In genomic region chr12:32679091-32679909, GRCh38 we compare ENCODE assay signal across 1 cellular context.
A peak's percentile ranks its signal among the peaks of the same experiment; 100 is the strongest.
TF ChIP-seq lines count a peak whose summit lies in the region.

TSS of gene DNM1L (plus strand) at chr12:32679301. CDS start at chr12:32679364, 63 bp downstream.

TF ChIP-seq in GM12878, 131 proteins besides CTCF, POLR2A, EP300 and RAD21 (continued from another document and continues in another):
- TF ChIP-seq RCOR1 (conservative IDR thresholded peaks at IDR 0.05; ENCODE audit: low read depth, low read length) (0 out of 2 replicates have a peak, but pooled peaks have one; percentile 72), E2F4 (IDR thresholded peaks at IDR 0.05; ENCODE audit: low read depth, low read length) (peak; percentile 47; the same call in 1 of the 2 replicates), SP1 (IDR thresholded peaks at IDR 0.05; ENCODE audit: low read depth, low read length) (peak; percentile 79), SMC3 (IDR thresholded peaks at IDR 0.05; ENCODE audit: borderline replicate concordance, low read length) (0 out of 2 replicates have a peak, but pooled peaks have one; percentile 9), POU2F2 (IDR thresholded peaks at IDR 0.05; ENCODE audit: borderline replicate concordance, low read depth, low read length) (no peak), NR2C2 (IDR thresholded peaks at IDR 0.05; ENCODE audit: borderline replicate concordance, control insufficient read depth, insufficient read length, low read depth) (no peak), CBX3 (IDR thresholded peaks at IDR 0.05; ENCODE audit: borderline replicate concordance, low read depth) (no peak), HDGF (IDR thresholded peaks at IDR 0.05) (peak; percentile 97), MYC (IDR thresholded peaks at IDR 0.05; ENCODE audit: insufficient read depth, insufficient read length, insufficient replicate concordance, low read length, severe bottlenecking) (no peak), CHD4 (IDR thresholded peaks at IDR 0.05) (no peak), BMI1 (IDR thresholded peaks at IDR 0.05; ENCODE audit: borderline replicate concordance) (no peak), PBX3 (IDR thresholded peaks at IDR 0.05; ENCODE audit: insufficient replicate concordance, low read depth, low read length) (no peak), MTA2 (IDR thresholded peaks at IDR 0.05; ENCODE audit: low read depth) (no peak), TCF12 (IDR thresholded peaks at IDR 0.05; ENCODE audit: low read depth, low read length) (no peak), POLR2AphosphoS5 (IDR thresholded peaks at IDR 0.05; ENCODE audit: low read length) (peak; percentile 93), HSF1 (IDR thresholded peaks at IDR 0.05; ENCODE audit: low read depth, low read length) (no peak), EED (IDR thresholded peaks at IDR 0.05; ENCODE audit: low read depth) (peak; percentile 26; the same call in 1 of the 2 replicates), MEF2A (IDR thresholded peaks at IDR 0.05; ENCODE audit: insufficient read depth, low read depth, low read length) (no peak), MLLT1 (IDR thresholded peaks at IDR 0.05) (no peak), USF2 (IDR thresholded peaks at IDR 0.05; ENCODE audit: borderline replicate concordance, low read depth, low read length) (no peak), CHD1 (IDR thresholded peaks at IDR 0.05; ENCODE audit: low read depth, low read length) (peak; percentile 82; the same call in 1 of the 2 replicates), PRDM15 (CRISPR knock-in tag; IDR thresholded peaks at IDR 0.05) (no peak)
- TF ChIP-seq, protein P1, sequence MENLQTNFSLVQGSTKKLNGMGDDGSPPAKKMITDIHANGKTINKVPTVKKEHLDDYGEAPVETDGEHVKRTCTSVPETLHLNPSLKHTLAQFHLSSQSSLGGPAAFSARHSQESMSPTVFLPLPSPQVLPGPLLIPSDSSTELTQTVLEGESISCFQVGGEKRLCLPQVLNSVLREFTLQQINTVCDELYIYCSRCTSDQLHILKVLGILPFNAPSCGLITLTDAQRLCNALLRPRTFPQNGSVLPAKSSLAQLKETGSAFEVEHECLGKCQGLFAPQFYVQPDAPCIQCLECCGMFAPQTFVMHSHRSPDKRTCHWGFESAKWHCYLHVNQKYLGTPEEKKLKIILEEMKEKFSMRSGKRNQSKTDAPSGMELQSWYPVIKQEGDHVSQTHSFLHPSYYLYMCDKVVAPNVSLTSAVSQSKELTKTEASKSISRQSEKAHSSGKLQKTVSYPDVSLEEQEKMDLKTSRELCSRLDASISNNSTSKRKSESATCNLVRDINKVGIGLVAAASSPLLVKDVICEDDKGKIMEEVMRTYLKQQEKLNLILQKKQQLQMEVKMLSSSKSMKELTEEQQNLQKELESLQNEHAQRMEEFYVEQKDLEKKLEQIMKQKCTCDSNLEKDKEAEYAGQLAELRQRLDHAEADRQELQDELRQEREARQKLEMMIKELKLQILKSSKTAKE (IDR thresholded peaks at IDR 0.05; ENCODE audit: low read depth, poor library complexity, severe bottlenecking): no peak
- TF ChIP-seq, protein P2, sequence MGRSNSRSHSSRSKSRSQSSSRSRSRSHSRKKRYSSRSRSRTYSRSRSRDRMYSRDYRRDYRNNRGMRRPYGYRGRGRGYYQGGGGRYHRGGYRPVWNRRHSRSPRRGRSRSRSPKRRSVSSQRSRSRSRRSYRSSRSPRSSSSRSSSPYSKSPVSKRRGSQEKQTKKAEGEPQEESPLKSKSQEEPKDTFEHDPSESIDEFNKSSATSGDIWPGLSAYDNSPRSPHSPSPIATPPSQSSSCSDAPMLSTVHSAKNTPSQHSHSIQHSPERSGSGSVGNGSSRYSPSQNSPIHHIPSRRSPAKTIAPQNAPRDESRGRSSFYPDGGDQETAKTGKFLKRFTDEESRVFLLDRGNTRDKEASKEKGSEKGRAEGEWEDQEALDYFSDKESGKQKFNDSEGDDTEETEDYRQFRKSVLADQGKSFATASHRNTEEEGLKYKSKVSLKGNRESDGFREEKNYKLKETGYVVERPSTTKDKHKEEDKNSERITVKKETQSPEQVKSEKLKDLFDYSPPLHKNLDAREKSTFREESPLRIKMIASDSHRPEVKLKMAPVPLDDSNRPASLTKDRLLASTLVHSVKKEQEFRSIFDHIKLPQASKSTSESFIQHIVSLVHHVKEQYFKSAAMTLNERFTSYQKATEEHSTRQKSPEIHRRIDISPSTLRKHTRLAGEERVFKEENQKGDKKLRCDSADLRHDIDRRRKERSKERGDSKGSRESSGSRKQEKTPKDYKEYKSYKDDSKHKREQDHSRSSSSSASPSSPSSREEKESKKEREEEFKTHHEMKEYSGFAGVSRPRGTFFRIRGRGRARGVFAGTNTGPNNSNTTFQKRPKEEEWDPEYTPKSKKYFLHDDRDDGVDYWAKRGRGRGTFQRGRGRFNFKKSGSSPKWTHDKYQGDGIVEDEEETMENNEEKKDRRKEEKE (IDR thresholded peaks at IDR 0.05): no peak
- TF ChIP-seq, protein P3, sequence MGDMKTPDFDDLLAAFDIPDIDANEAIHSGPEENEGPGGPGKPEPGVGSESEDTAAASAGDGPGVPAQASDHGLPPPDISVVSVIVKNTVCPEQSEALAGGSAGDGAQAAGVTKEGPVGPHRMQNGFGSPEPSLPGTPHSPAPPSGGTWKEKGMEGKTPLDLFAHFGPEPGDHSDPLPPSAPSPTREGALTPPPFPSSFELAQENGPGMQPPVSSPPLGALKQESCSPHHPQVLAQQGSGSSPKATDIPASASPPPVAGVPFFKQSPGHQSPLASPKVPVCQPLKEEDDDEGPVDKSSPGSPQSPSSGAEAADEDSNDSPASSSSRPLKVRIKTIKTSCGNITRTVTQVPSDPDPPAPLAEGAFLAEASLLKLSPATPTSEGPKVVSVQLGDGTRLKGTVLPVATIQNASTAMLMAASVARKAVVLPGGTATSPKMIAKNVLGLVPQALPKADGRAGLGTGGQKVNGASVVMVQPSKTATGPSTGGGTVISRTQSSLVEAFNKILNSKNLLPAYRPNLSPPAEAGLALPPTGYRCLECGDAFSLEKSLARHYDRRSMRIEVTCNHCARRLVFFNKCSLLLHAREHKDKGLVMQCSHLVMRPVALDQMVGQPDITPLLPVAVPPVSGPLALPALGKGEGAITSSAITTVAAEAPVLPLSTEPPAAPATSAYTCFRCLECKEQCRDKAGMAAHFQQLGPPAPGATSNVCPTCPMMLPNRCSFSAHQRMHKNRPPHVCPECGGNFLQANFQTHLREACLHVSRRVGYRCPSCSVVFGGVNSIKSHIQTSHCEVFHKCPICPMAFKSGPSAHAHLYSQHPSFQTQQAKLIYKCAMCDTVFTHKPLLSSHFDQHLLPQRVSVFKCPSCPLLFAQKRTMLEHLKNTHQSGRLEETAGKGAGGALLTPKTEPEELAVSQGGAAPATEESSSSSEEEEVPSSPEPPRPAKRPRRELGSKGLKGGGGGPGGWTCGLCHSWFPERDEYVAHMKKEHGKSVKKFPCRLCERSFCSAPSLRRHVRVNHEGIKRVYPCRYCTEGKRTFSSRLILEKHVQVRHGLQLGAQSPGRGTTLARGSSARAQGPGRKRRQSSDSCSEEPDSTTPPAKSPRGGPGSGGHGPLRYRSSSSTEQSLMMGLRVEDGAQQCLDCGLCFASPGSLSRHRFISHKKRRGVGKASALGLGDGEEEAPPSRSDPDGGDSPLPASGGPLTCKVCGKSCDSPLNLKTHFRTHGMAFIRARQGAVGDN (IDR thresholded peaks at IDR 0.05): 0 out of 2 replicates have a peak, but pooled peaks have one; percentile 41
- TF ChIP-seq, protein P4, sequence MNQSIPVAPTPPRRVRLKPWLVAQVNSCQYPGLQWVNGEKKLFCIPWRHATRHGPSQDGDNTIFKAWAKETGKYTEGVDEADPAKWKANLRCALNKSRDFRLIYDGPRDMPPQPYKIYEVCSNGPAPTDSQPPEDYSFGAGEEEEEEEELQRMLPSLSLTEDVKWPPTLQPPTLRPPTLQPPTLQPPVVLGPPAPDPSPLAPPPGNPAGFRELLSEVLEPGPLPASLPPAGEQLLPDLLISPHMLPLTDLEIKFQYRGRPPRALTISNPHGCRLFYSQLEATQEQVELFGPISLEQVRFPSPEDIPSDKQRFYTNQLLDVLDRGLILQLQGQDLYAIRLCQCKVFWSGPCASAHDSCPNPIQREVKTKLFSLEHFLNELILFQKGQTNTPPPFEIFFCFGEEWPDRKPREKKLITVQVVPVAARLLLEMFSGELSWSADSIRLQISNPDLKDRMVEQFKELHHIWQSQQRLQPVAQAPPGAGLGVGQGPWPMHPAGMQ (IDR thresholded peaks at IDR 0.05; ENCODE audit: borderline replicate concordance): no peak
